In the genomic region with DNA sequence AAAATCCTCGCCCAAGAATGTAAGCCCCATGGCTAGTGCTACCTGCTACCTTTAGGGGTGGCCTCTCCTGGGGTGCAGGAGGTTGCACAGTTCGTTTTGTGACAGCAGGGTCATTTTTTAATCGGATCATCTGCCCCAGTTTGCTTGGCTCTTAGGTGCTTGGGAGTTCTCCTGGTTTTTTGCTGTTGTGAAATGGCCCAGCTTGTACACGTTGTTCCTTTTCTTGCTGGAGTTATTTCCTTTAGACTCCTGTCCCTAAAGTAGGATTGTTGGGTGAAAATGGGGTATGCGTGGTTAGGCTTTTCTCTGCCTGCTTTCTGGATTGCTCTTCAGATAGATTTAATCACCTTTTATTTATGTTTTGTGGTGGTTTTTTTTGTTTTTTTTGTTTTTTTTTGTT, we compare ENCODE assay signal across 19 cellular contexts. TPM values are rescaled to one million over a fixed set of nuclear protein-coding genes. Genes with fewer than 3 reads are reported as not detected.
DNase-seq lines count a peak whose midpoint lies in the region; ATAC-seq, FAIRE-seq and TF ChIP-seq lines count a peak whose summit lies in the region.
"Had no signal": no experiment of that assay in that cellular context is flagged by ENCODE, and none has a peak within 500 bp of the region (broad histone marks: within the 10 kb centered on the region; RNA-seq: fewer than 3 reads in every experiment).

No MANE protein-coding gene starts in this region.

- H3K79me2 ChIP-seq in mammary epithelial cell (ENCODE audit: insufficient read depth, low read length), result peaks cover 97% of the 10 kb centered on the region
- H3K79me2 ChIP-seq in endothelial cell of umbilical vein (ENCODE audit: control insufficient read depth, insufficient read depth, low read length), result peaks cover 97% of the 10 kb centered on the region

- no peaks in the 10 kb centered on the region for H3K4me1 ChIP-seq in mammary epithelial cell (ENCODE audit: insufficient read depth, low read length)
- H3K4me1 ChIP-seq in endothelial cell of umbilical vein (ENCODE audit: control insufficient read depth, extremely low read depth, insufficient read depth, low read length), result no peaks in the 10 kb centered on the region
- H3K4me1 ChIP-seq in upper lobe of left lung, result peaks cover 17 to 40% (median 32%) of the 10 kb centered on the region in 4 donors
- H3K4me1 ChIP-seq: foreskin keratinocyte had no signal

- H3K9ac ChIP-seq in mammary epithelial cell (ENCODE audit: insufficient read depth, low read length) (no peak overlapping the region), endothelial cell of umbilical vein (replicated peaks; ENCODE audit: extremely low read depth, insufficient read depth, low read length) (no peak overlapping the region)

- H3K36me3 Mint-ChIP-seq in MCF 10A (ENCODE audit: insufficient read depth, unreplicated experiment) (peaks cover 26% of the 10 kb centered on the region), osteocyte (ENCODE audit: unreplicated experiment) (peaks cover 35% of the 10 kb centered on the region)

- H3K9me3 ChIP-seq in mammary epithelial cell (replicated peaks; ENCODE audit: insufficient read depth, low read length) (peaks cover 2% of the 10 kb centered on the region), endothelial cell of umbilical vein (replicated peaks; ENCODE audit: control insufficient read depth, insufficient read depth, low read length) (no peaks in the 10 kb centered on the region), upper lobe of left lung (no peaks in the 10 kb centered on the region)

- intact Hi-C loops in MCF 10A (cut with micrococcal nuclease) (no loop called here), mammary epithelial cell (cut with micrococcal nuclease) (no loop called here), endothelial cell of umbilical vein (cut with micrococcal nuclease) (no loop called here)

- H3K36me3 ChIP-seq in mammary epithelial cell (ENCODE audit: insufficient read depth, low read length) (peaks cover 4% of the 10 kb centered on the region), endothelial cell of umbilical vein (ENCODE audit: control insufficient read depth in 2 of 2, extremely low read depth in 1 of 2, insufficient read depth in 2 of 2, low read length in 2 of 2) (peaks cover 0 to 7% of the 10 kb centered on the region in 2 experiments), upper lobe of left lung (no peaks in the 10 kb centered on the region)

- ATAC-seq in upper lobe of left lung (ENCODE audit: low FRiP score in 2 of 2) (no peak), HG03457 (IDR thresholded peaks at IDR 0.05; ENCODE audit: unreplicated experiment) (no peak)
- ATAC-seq: foreskin keratinocyte had no signal

- H3K27me3 ChIP-seq in mammary epithelial cell (ENCODE audit: insufficient read depth, low read length), result no peaks in the 10 kb centered on the region
- no peaks in the 10 kb centered on the region for H3K27me3 ChIP-seq in endothelial cell of umbilical vein (ENCODE audit: control insufficient read depth in 2 of 2, insufficient read depth in 2 of 2, low read length in 2 of 2)
- H3K27me3 ChIP-seq in upper lobe of left lung, result no peaks in the 10 kb centered on the region
- H3K27me3 ChIP-seq: foreskin keratinocyte, SJSA1 had no signal

- H4K20me1 ChIP-seq in mammary epithelial cell (ENCODE audit: insufficient read depth, low read length), result no peaks in the 10 kb centered on the region
- peaks cover 2% of the 10 kb centered on the region for H4K20me1 ChIP-seq in endothelial cell of umbilical vein (replicated peaks; ENCODE audit: control insufficient read depth, extremely low read depth, insufficient read depth, low read length)

- H3K27ac Mint-ChIP-seq in MCF 10A (ENCODE audit: low read depth, unreplicated experiment) (peak overlapping the region; percentile 61), osteocyte (ENCODE audit: unreplicated experiment) (peak overlapping the region; percentile 85)
- H3K27ac Mint-ChIP-seq: activated naive CD8-positive, alpha-beta T cell had no signal

- WGBS in mammary epithelial cell (ENCODE audit: low coverage, missing lambda C conversion rate), result 98% methylated on average over 5 of the region's 5 CpGs
- WGBS in upper lobe of left lung, 2 donors, result 63 to 87% methylated on average over 5 of the region's 5 CpGs

- POLR2A ChIA-PET in MCF 10A (lab: Yijun Ruan, JAX) (no interaction called here), endothelial cell of umbilical vein (lab: Charles Lee) (no interaction called here)

- H2AFZ ChIP-seq in mammary epithelial cell (ENCODE audit: low read depth, low read length), result no peak overlapping the region
- no peak overlapping the region for H2AFZ ChIP-seq in endothelial cell of umbilical vein (ENCODE audit: low read depth, low read length)

- peaks cover 3% of the 10 kb centered on the region for H3K9me3 Mint-ChIP-seq in MCF 10A (ENCODE audit: unreplicated experiment)
- peaks cover 12% of the 10 kb centered on the region for H3K9me3 Mint-ChIP-seq in osteocyte (ENCODE audit: unreplicated experiment)

- BruUV-seq in MCF 10A (replicated peaks; lab: Mats Ljungman, UMichigan) (no TSS peak), mammary epithelial cell (replicated peaks; lab: Mats Ljungman, UMichigan) (no TSS peak), endothelial cell of umbilical vein (replicated peaks; lab: Mats Ljungman, UMichigan) (no TSS peak)

- H3K4me3 Mint-ChIP-seq in MCF 10A (ENCODE audit: unreplicated experiment) (no peak overlapping the region), osteocyte (ENCODE audit: unreplicated experiment) (no peak overlapping the region)
- H3K4me3 Mint-ChIP-seq: activated naive CD8-positive, alpha-beta T cell; CD4-positive, alpha-beta memory T cell; nephron had no signal

- H3K9me1 ChIP-seq in endothelial cell of umbilical vein (replicated peaks; ENCODE audit: control insufficient read depth, extremely low read depth, insufficient read depth, low read length), result no peaks in the 10 kb centered on the region

- no peak overlapping the region for H3K4me3 ChIP-seq in mammary epithelial cell (replicated peaks in 1 of 3; ENCODE audit: insufficient read depth in 1 of 3, low read depth in 2 of 3, low read length in 3 of 3)
- no peak overlapping the region for H3K4me3 ChIP-seq in endothelial cell of umbilical vein (replicated peaks in 1 of 3; ENCODE audit: insufficient read depth in 1 of 3, low read depth in 1 of 3, low read length in 3 of 3)
- H3K4me3 ChIP-seq in upper lobe of left lung, result no peak overlapping the region
- H3K4me3 ChIP-seq: SJSA1 had no signal

- TF ChIP-seq EP300 in upper lobe of left lung (IDR thresholded peaks at IDR 0.05), result peak in 1 of 4 donors; percentile 4

- FAIRE-seq in endothelial cell of umbilical vein (lab: Jason Lieb, UNC), result peak; percentile 38
- FAIRE-seq: A204.1 had no signal

- H3K27ac ChIP-seq in mammary epithelial cell (ENCODE audit: insufficient read depth, low read depth, low read length) (no peak overlapping the region), endothelial cell of umbilical vein (ENCODE audit: insufficient read depth, low read depth, low read length) (no peak overlapping the region), upper lobe of left lung (peak overlapping the region; percentile 18 to 31 (median 27))
- H3K27ac ChIP-seq: foreskin keratinocyte, SJSA1 had no signal

- TF ChIP-seq CTCF in MCF 10A (IDR thresholded peaks at IDR 0.05; ENCODE audit: unreplicated experiment) (no peak), mammary epithelial cell (conservative IDR thresholded peaks at IDR 0.05 in 1 of 2, IDR thresholded peaks at IDR 0.05 in 1 of 2; ENCODE audit: extremely low read depth in 1 of 2, insufficient read depth in 1 of 2, low read depth in 1 of 2, low read length in 2 of 2) (no peak), endothelial cell of umbilical vein (IDR thresholded peaks at IDR 0.05; ENCODE audit: extremely low read depth in 1 of 2, insufficient read depth in 1 of 2, low read depth in 1 of 2, low read length in 2 of 2) (no peak), osteocyte (IDR thresholded peaks at IDR 0.05) (no peak), upper lobe of left lung (IDR thresholded peaks at IDR 0.05) (no peak)

- H3K4me1 Mint-ChIP-seq in MCF 10A (ENCODE audit: insufficient read depth, unreplicated experiment) (peaks cover 46% of the 10 kb centered on the region), osteocyte (ENCODE audit: unreplicated experiment) (peaks cover 79% of the 10 kb centered on the region)
- H3K4me1 Mint-ChIP-seq: nephron had no signal

- DNase-seq in MCF 10A (ENCODE audit: unreplicated experiment), result no peak
- DNase-seq in mammary epithelial cell, result no peak
- no peak for DNase-seq in endothelial cell of umbilical vein (ENCODE audit: low read depth, low spot score)
- no peak for DNase-seq in osteocyte (ENCODE audit: extremely low spot score, unreplicated experiment)
- no peak for DNase-seq in upper lobe of left lung
- no peak for DNase-seq in HPDE6-E6E7 (ENCODE audit: extremely low spot score)
- no peak for DNase-seq in AG08395 (ENCODE audit: low spot score)
- DNase-seq: activated CD4-positive, alpha-beta T cell treated with anti-CD3 and anti-CD28 coated beads for 48 hours; caudate nucleus; CD4-positive, alpha-beta memory T cell; DND-41; foreskin keratinocyte; NCI-H2029; stimulated activated CD4-positive, alpha-beta T cell treated with anti-CD3 and anti-CD28 coated beads, Interleukin-2, amount 100 ng/mL, for 24 hours had no signal

- CTCF ChIA-PET in MCF 10A (lab: Yijun Ruan, JAX), result interaction anchor here (0.8 kb wide), 1 partner anchor 100 kb away, joined by 3 read pairs; no protein-coding TSS in a partner anchor
- CTCF ChIA-PET in mammary epithelial cell (lab: Charles Lee; ENCODE audit: low non-redundant PET), result no interaction called here
- CTCF ChIA-PET in endothelial cell of umbilical vein (lab: Charles Lee), result interaction anchor here (0.9 to 1.3 kb wide), 2 partner anchors 8 to 146 kb away, joined by 3 read pairs; no protein-coding TSS in a partner anchor

- dilution Hi-C loops in mammary epithelial cell (cut with HindIII; ENCODE audit: low sequenced_read_pairs) (no loop called here), endothelial cell of umbilical vein (cut with MboI; ENCODE audit: extremely low pct_ligation_motif_present, low sequenced_read_pairs) (no loop called here)

- H3K4me2 ChIP-seq in mammary epithelial cell (ENCODE audit: insufficient read depth, low read depth, low read length) (no peak overlapping the region), endothelial cell of umbilical vein (ENCODE audit: insufficient read depth, low read length) (no peak overlapping the region)

- TF ChIP-seq POLR2A in endothelial cell of umbilical vein (IDR thresholded peaks at IDR 0.05; ENCODE audit: low read depth, low read length) (no peak), upper lobe of left lung (IDR thresholded peaks at IDR 0.05) (no peak)

- in situ Hi-C loops in mammary epithelial cell (cut with MboI; ENCODE audit: low sequenced_read_pairs in 2 of 2), result no loop called here

- no peaks in the 10 kb centered on the region for H3K27me3 Mint-ChIP-seq in MCF 10A (ENCODE audit: insufficient read depth, unreplicated experiment)
- H3K27me3 Mint-ChIP-seq in osteocyte (ENCODE audit: unreplicated experiment), result no peaks in the 10 kb centered on the region
- H3K27me3 Mint-ChIP-seq: activated naive CD8-positive, alpha-beta T cell; CD4-positive, alpha-beta memory T cell had no signal

RNA-seq across cellular contexts. Expression of gene ABCC1, which starts 25.8 kb away (rescaled TPM):
- total RNA-seq in MCF 10A (2022) (72.5 and 95.3 TPM in 2 replicates), mammary epithelial cell (10 to 100 TPM; 45.5 to 47.2 TPM), endothelial cell of umbilical vein (71.4 and 89.2 TPM in 2 replicates), osteocyte (256 and 271 TPM in 2 replicates), upper lobe of left lung (100 to 1,000 TPM in 1 of 6 donors, 10 to 100 TPM in 5; 35.4 to 106 (median 44.8) TPM)
- polyA plus RNA-seq in mammary epithelial cell (25.3 TPM), endothelial cell of umbilical vein (46.1 and 53.8 TPM in 2 replicates)
- polyA minus RNA-seq in mammary epithelial cell (137 TPM), endothelial cell of umbilical vein (184 and 195 TPM in 2 replicates)
- 36.6 and 39.1 TPM in 2 replicates for polyA plus RNA-seq in endothelial cell of umbilical vein (2011; cell fraction: cytosol; rRNA removed)
- polyA plus RNA-seq in endothelial cell of umbilical vein (2011; cell fraction: nucleus; rRNA removed), result 116 and 138 TPM in 2 replicates
- 62.5 and 78.6 TPM in 2 replicates for polyA plus RNA-seq in endothelial cell of umbilical vein (2012)
- 23.8 TPM for polyA minus RNA-seq in endothelial cell of umbilical vein (2011; cell fraction: cytosol; rRNA and poly(A)+ RNA removed)
- 124 and 158 TPM in 2 replicates for polyA minus RNA-seq in endothelial cell of umbilical vein (2011; cell fraction: nucleus; rRNA and poly(A)+ RNA removed)

Comparison
In these comparisons a context has a peak if more than half of its experiments do, and no peak if none do; other contexts are left out.
1. H3K27ac ChIP-seq: peak in upper lobe of left lung (4 of 4); none in mammary epithelial cell (single experiment) and endothelial cell of umbilical vein (single experiment).